Comparison of ENCODE assay signal across 9 cellular contexts in the genomic region with DNA sequence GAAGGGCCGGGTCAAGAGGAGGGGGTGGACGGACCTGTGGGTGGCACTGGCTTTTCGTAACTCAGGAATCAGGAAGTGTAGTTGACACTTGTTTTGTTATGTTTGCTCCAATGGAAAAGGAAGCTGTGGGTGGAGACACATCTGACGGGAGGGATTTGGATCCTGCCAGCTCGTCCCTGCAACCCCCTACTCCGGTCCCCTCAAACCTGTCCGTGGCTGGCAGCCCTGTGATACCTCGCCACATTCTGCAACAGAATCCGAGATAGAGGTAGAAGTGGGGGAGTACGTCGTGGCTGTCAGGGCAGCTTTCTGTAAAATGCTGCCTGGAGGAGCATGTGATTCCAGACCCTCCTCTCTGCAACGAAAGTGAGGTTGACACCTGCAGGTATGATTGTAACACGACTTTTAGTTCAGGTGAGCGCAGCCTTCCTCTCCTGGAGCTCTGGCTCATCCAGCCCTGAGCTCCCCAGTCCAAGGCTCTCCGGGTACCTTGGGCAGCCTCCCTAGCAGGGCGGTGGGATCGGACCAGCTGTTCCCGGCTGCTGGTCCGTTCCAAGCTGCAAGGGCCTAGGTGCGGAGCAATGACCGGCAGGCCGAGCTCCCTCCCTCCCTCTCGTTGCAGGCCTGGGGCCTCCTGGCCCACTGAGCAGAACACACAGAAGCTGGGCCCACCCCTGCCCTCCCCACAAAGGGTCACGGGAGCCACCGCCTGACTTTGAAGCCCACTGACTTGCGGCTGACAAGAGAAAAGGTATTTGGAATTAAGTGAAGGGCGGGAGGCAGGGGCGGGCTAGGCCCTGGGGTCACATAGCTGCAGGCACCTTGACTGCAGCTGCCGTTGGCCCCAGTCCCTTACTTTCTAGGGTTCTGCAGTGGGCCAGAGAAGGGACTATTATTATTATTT.
DNase-seq lines count a peak whose midpoint lies in the region; ATAC-seq and TF ChIP-seq lines count a peak whose summit lies in the region.
"Had no signal": no experiment of that assay in that cellular context is flagged by ENCODE, and none has a peak within 500 bp of the region (broad histone marks: within the 10 kb centered on the region; RNA-seq: fewer than 3 reads in every experiment).

No MANE protein-coding gene starts in this region.

- H3K4me3 Mint-ChIP-seq in activated CD4-positive, alpha-beta T cell treated with anti-CD3 and anti-CD28 coated beads, Interleukin-2, amount 10 ng/mL, durations not matched to agents 7 days and 5 days: no peak overlapping the region
- peak overlapping the region; percentile 85 for H3K4me3 Mint-ChIP-seq in dendritic cell treated with granulocyte-macrophage colony-stimulating factor and Interleukin-4, amounts not matched to agents 40 ng/mL and 50 ng/mL, for 4 days

- H3K36me3 Mint-ChIP-seq in activated CD4-positive, alpha-beta T cell treated with anti-CD3 and anti-CD28 coated beads, Interleukin-2, amount 10 ng/mL, durations not matched to agents 7 days and 5 days (ENCODE audit: low read depth): no peaks in the 10 kb centered on the region
- peaks cover 39% of the 10 kb centered on the region for H3K36me3 Mint-ChIP-seq in dendritic cell treated with granulocyte-macrophage colony-stimulating factor and Interleukin-4, amounts not matched to agents 40 ng/mL and 50 ng/mL, for 4 days (ENCODE audit: low read depth)

- H3K4me1 ChIP-seq in lung (ENCODE audit: control insufficient read depth in 2 of 2, insufficient read depth in 2 of 2, low read length in 2 of 2): peaks cover 0 to 14% of the 10 kb centered on the region in 2 donors
- no peaks in the 10 kb centered on the region for H3K4me1 ChIP-seq in thoracic aorta (ENCODE audit: control insufficient read depth in 1 of 2, low read depth in 2 of 2)

- 33 to 44% methylated on average over 29 of the region's 29 CpGs for WGBS in lung, 2 donors

- intact Hi-C loops in dendritic cell treated with granulocyte-macrophage colony-stimulating factor and Interleukin-4, amounts not matched to agents 40 ng/mL and 50 ng/mL, for 4 days (cut with micrococcal nuclease): no loop called here

- H3K9me3 ChIP-seq in lung (ENCODE audit: control insufficient read depth in 2 of 2, insufficient read depth in 1 of 2, low read length in 1 of 2) (no peaks in the 10 kb centered on the region), thoracic aorta (no peaks in the 10 kb centered on the region)

- H3K27me3 ChIP-seq in lung (ENCODE audit: control insufficient read depth, insufficient read depth) (no peaks in the 10 kb centered on the region), thoracic aorta (replicated peaks; ENCODE audit: insufficient read depth) (no peaks in the 10 kb centered on the region)

- H3K27ac Mint-ChIP-seq in activated CD4-positive, alpha-beta T cell treated with anti-CD3 and anti-CD28 coated beads, Interleukin-2, amount 10 ng/mL, durations not matched to agents 7 days and 5 days: no peak overlapping the region
- peak overlapping the region; percentile 85 for H3K27ac Mint-ChIP-seq in dendritic cell treated with granulocyte-macrophage colony-stimulating factor and Interleukin-4, amounts not matched to agents 40 ng/mL and 50 ng/mL, for 4 days

- H3K4me1 Mint-ChIP-seq in activated CD4-positive, alpha-beta T cell treated with anti-CD3 and anti-CD28 coated beads, Interleukin-2, amount 10 ng/mL, durations not matched to agents 7 days and 5 days: no peaks in the 10 kb centered on the region
- peaks cover 57% of the 10 kb centered on the region for H3K4me1 Mint-ChIP-seq in dendritic cell treated with granulocyte-macrophage colony-stimulating factor and Interleukin-4, amounts not matched to agents 40 ng/mL and 50 ng/mL, for 4 days (ENCODE audit: low read depth)

- TF ChIP-seq POLR2A in erythroblast (IDR thresholded peaks at IDR 0.05; ENCODE audit: low read length): no peak

- H3K27me3 Mint-ChIP-seq in activated CD4-positive, alpha-beta T cell treated with anti-CD3 and anti-CD28 coated beads, Interleukin-2, amount 10 ng/mL, durations not matched to agents 7 days and 5 days: no peaks in the 10 kb centered on the region
- H3K27me3 Mint-ChIP-seq in dendritic cell treated with granulocyte-macrophage colony-stimulating factor and Interleukin-4, amounts not matched to agents 40 ng/mL and 50 ng/mL, for 4 days: peaks cover 9% of the 10 kb centered on the region

- DNase-seq in activated CD4-positive, alpha-beta T cell treated with anti-CD3 and anti-CD28 coated beads, Interleukin-2, amount 10 ng/mL, durations not matched to agents 7 days and 5 days: peak; percentile 4
- no peak for DNase-seq in activated CD4-positive, alpha-beta T cell treated with anti-CD3 and anti-CD28 coated beads, Interleukin-2, amount 50 U/mL, for 48 hours
- DNase-seq in lung (ENCODE audit: low spot score) (no peak), thoracic aorta (ENCODE audit: low spot score) (no peak), erythroblast (lab: John Stamatoyannopoulos, UW) (no peak), H4 (ENCODE audit: low spot score) (no peak)

- POLR2A ChIA-PET in activated CD4-positive, alpha-beta T cell treated with anti-CD3 and anti-CD28 coated beads, Interleukin-2, amount 10 ng/mL, durations not matched to agents 7 days and 5 days (lab: Charles Lee): interaction anchor here (0.6 kb wide), 1 partner anchor 61 kb away, joined by 3 read pairs; no protein-coding TSS in a partner anchor

- TF ChIP-seq CTCF in lung (IDR thresholded peaks at IDR 0.05; ENCODE audit: control extremely low read depth, extremely low read depth): no peak
- no peak for TF ChIP-seq CTCF in thoracic aorta (IDR thresholded peaks at IDR 0.05)

- peak overlapping the region in 1 of 2 donors; percentile 81 for H3K27ac ChIP-seq in lung (ENCODE audit: low read depth in 1 of 2, low read length in 1 of 2)
- no peak overlapping the region for H3K27ac ChIP-seq in thoracic aorta
- H3K27ac ChIP-seq: epithelial cell of prostate had no signal

- no peaks in the 10 kb centered on the region for H3K9me3 Mint-ChIP-seq in activated CD4-positive, alpha-beta T cell treated with anti-CD3 and anti-CD28 coated beads, Interleukin-2, amount 10 ng/mL, durations not matched to agents 7 days and 5 days
- H3K9me3 Mint-ChIP-seq in dendritic cell treated with granulocyte-macrophage colony-stimulating factor and Interleukin-4, amounts not matched to agents 40 ng/mL and 50 ng/mL, for 4 days: no peaks in the 10 kb centered on the region

- CTCF ChIA-PET in activated CD4-positive, alpha-beta T cell treated with anti-CD3 and anti-CD28 coated beads, Interleukin-2, amount 10 ng/mL, durations not matched to agents 7 days and 5 days (lab: Charles Lee): interaction anchor here (1.8 kb wide), 1 partner anchor 10 kb away, joined by 7 read pairs; no protein-coding TSS in a partner anchor

- H3K36me3 ChIP-seq in lung (ENCODE audit: control insufficient read depth in 2 of 2, insufficient read depth in 2 of 2, low read length in 2 of 2) (peaks cover 0 to 7% of the 10 kb centered on the region in 2 donors), thoracic aorta (no peaks in the 10 kb centered on the region)

- H3K4me3 ChIP-seq in lung (peak overlapping the region; percentile 24), thoracic aorta (peak overlapping the region; percentile 64)

- peak; percentile 76 for ATAC-seq in lung (ENCODE audit: insufficient read depth, low FRiP score)
- no peak for ATAC-seq in thoracic aorta (ENCODE audit: insufficient number of reproducible peaks, low FRiP score, low read depth)
- ATAC-seq in GM18907 (IDR thresholded peaks at IDR 0.05; ENCODE audit: unreplicated experiment): no peak
